Comparison of ENCODE assay signal across 1 cellular context in the genomic region with DNA sequence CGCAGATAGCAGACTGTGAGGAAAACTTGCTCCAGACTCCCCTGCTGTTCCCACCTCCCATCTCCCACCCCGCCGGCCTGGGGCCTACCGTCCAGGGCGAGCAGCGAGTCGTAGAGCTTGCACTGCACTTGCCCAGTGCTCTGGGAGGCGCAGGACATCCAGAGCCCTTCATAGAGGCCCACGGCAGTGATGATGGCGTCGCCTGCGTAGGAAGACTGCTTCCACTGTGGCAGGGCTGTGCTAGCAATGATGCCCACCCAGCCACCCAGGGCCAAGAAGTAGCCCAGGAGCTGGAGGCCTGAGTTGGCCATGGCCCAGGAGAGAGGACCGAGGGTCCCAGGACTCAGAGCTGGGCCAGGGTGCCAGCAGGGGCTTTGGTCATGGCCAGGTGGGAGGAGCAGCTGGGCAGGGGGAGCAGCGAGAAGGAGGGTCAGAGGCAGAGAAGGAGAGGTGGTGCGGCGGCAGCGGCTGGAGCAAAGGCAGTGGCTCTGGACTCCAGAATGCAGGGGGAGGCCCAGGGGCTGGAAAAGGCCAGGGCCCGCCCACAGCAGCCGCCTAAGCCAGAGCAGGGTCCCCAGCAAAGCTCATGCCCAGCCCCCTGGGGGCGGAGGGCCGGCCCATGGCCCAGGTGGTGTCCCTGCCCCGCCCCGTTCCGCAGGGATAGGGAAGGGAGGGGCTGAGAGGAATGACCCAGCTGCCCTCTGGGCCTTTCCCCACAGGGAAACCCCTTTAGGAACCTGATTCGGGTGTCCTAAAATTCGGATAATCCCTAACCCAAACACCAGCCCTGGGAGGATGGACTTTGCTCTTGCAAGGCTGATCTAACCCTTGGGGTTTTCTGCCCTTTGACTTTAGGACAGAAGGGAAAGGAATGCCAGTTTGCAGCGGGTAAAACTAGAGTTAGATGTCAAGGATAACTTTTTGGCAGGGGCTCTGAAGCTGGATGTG.
A peak's percentile ranks its signal among the peaks of the same experiment; 100 is the strongest.
TF ChIP-seq lines count a peak whose summit lies in the region.

Gene CLDN19, minus strand, starts transcription at position 484 of the 948 bp plus-strand sequence. Its CDS starts 173 bp downstream, at position 311.

TF ChIP-seq in HepG2, 621 proteins besides CTCF, POLR2A, EP300 and RAD21 (continued from another document and continues in another):
- TF ChIP-seq, protein P1, sequence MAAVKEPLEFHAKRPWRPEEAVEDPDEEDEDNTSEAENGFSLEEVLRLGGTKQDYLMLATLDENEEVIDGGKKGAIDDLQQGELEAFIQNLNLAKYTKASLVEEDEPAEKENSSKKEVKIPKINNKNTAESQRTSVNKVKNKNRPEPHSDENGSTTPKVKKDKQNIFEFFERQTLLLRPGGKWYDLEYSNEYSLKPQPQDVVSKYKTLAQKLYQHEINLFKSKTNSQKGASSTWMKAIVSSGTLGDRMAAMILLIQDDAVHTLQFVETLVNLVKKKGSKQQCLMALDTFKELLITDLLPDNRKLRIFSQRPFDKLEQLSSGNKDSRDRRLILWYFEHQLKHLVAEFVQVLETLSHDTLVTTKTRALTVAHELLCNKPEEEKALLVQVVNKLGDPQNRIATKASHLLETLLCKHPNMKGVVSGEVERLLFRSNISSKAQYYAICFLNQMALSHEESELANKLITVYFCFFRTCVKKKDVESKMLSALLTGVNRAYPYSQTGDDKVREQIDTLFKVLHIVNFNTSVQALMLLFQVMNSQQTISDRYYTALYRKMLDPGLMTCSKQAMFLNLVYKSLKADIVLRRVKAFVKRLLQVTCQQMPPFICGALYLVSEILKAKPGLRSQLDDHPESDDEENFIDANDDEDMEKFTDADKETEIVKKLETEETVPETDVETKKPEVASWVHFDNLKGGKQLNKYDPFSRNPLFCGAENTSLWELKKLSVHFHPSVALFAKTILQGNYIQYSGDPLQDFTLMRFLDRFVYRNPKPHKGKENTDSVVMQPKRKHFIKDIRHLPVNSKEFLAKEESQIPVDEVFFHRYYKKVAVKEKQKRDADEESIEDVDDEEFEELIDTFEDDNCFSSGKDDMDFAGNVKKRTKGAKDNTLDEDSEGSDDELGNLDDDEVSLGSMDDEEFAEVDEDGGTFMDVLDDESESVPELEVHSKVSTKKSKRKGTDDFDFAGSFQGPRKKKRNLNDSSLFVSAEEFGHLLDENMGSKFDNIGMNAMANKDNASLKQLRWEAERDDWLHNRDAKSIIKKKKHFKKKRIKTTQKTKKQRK (IDR thresholded peaks at IDR 0.05; ENCODE audit: low read length): no peak
- TF ChIP-seq TBP (CRISPR knock-in tag; IDR thresholded peaks at IDR 0.05): no peak
- TF ChIP-seq, protein P2, sequence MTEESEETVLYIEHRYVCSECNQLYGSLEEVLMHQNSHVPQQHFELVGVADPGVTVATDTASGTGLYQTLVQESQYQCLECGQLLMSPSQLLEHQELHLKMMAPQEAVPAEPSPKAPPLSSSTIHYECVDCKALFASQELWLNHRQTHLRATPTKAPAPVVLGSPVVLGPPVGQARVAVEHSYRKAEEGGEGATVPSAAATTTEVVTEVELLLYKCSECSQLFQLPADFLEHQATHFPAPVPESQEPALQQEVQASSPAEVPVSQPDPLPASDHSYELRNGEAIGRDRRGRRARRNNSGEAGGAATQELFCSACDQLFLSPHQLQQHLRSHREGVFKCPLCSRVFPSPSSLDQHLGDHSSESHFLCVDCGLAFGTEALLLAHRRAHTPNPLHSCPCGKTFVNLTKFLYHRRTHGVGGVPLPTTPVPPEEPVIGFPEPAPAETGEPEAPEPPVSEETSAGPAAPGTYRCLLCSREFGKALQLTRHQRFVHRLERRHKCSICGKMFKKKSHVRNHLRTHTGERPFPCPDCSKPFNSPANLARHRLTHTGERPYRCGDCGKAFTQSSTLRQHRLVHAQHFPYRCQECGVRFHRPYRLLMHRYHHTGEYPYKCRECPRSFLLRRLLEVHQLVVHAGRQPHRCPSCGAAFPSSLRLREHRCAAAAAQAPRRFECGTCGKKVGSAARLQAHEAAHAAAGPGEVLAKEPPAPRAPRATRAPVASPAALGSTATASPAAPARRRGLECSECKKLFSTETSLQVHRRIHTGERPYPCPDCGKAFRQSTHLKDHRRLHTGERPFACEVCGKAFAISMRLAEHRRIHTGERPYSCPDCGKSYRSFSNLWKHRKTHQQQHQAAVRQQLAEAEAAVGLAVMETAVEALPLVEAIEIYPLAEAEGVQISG (CRISPR knock-in tag; IDR thresholded peaks at IDR 0.05): peak; percentile 47
- no peak for TF ChIP-seq ZBTB1 (CRISPR knock-in tag; IDR thresholded peaks at IDR 0.05; ENCODE audit: borderline replicate concordance)
- TF ChIP-seq CHD4 (IDR thresholded peaks at IDR 0.05; ENCODE audit: borderline replicate concordance, low read length): no peak
- TF ChIP-seq REPIN1 (CRISPR knock-in tag; IDR thresholded peaks at IDR 0.05; ENCODE audit: borderline replicate concordance, low read depth): peak; percentile 47; the same call in 1 of the 2 replicates
- peak; percentile 73; the same call in 1 of the 2 replicates for TF ChIP-seq ZNF124 (CRISPR knock-in tag; IDR thresholded peaks at IDR 0.05)
- peak; percentile 40 for TF ChIP-seq HNRNPK (IDR thresholded peaks at IDR 0.05; ENCODE audit: low read depth, low read length, poor library complexity, severe bottlenecking)
- TF ChIP-seq ATF1 (CRISPR knock-in tag; IDR thresholded peaks at IDR 0.05): no peak
- no peak; the same call in 1 of the 2 replicates for TF ChIP-seq ZNF83 (CRISPR knock-in tag; IDR thresholded peaks at IDR 0.05; ENCODE audit: borderline replicate concordance)
- TF ChIP-seq PHF21A (CRISPR knock-in tag; IDR thresholded peaks at IDR 0.05): 0 out of 2 replicates have a peak, but pooled peaks have one; percentile 52
- TF ChIP-seq ZNF598 (CRISPR knock-in tag; IDR thresholded peaks at IDR 0.05; ENCODE audit: borderline replicate concordance): 0 out of 2 replicates have a peak, but pooled peaks have one; percentile 2
- peak; percentile 20; the same call in 1 of the 2 replicates for TF ChIP-seq MEIS2 (CRISPR knock-in tag; IDR thresholded peaks at IDR 0.05)
- no peak for TF ChIP-seq HMG20A (CRISPR knock-in tag; IDR thresholded peaks at IDR 0.05; ENCODE audit: borderline replicate concordance)
- no peak for TF ChIP-seq TAF15 (IDR thresholded peaks at IDR 0.05; ENCODE audit: low read depth, low read length, poor library complexity, severe bottlenecking)
- TF ChIP-seq ATM (IDR thresholded peaks at IDR 0.05; ENCODE audit: borderline replicate concordance): no peak
- TF ChIP-seq, protein P3, sequence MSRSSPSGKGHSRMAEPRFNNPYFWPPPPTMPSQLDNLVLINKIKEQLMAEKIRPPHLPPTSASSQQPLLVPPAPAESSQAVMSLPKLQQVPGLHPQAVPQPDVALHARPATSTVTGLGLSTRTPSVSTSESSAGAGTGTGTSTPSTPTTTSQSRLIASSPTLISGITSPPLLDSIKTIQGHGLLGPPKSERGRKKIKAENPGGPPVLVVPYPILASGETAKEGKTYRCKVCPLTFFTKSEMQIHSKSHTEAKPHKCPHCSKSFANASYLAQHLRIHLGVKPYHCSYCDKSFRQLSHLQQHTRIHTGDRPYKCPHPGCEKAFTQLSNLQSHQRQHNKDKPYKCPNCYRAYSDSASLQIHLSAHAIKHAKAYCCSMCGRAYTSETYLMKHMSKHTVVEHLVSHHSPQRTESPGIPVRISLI (CRISPR knock-in tag; IDR thresholded peaks at IDR 0.05; ENCODE audit: borderline replicate concordance): no peak
- TF ChIP-seq ISL2 (CRISPR knock-in tag; IDR thresholded peaks at IDR 0.05): peak; percentile 54; the same call in 1 of the 2 replicates
- TF ChIP-seq, protein P4, sequence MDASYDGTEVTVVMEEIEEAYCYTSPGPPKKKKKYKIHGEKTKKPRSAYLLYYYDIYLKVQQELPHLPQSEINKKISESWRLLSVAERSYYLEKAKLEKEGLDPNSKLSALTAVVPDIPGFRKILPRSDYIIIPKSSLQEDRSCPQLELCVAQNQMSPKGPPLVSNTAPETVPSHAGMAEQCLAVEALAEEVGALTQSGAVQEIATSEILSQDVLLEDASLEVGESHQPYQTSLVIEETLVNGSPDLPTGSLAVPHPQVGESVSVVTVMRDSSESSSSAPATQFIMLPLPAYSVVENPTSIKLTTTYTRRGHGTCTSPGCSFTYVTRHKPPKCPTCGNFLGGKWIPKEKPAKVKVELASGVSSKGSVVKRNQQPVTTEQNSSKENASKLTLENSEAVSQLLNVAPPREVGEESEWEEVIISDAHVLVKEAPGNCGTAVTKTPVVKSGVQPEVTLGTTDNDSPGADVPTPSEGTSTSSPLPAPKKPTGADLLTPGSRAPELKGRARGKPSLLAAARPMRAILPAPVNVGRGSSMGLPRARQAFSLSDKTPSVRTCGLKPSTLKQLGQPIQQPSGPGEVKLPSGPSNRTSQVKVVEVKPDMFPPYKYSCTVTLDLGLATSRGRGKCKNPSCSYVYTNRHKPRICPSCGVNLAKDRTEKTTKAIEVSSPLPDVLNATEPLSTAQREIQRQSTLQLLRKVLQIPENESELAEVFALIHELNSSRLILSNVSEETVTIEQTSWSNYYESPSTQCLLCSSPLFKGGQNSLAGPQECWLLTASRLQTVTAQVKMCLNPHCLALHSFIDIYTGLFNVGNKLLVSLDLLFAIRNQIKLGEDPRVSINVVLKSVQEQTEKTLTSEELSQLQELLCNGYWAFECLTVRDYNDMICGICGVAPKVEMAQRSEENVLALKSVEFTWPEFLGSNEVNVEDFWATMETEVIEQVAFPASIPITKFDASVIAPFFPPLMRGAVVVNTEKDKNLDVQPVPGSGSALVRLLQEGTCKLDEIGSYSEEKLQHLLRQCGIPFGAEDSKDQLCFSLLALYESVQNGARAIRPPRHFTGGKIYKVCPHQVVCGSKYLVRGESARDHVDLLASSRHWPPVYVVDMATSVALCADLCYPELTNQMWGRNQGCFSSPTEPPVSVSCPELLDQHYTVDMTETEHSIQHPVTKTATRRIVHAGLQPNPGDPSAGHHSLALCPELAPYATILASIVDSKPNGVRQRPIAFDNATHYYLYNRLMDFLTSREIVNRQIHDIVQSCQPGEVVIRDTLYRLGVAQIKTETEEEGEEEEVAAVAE (CRISPR knock-in tag; IDR thresholded peaks at IDR 0.05; ENCODE audit: borderline replicate concordance): no peak
- no peak; the same call in 1 of the 2 replicates for TF ChIP-seq MIER2 (CRISPR knock-in tag; IDR thresholded peaks at IDR 0.05)
- TF ChIP-seq ZFX (CRISPR knock-in tag; IDR thresholded peaks at IDR 0.05; ENCODE audit: low read depth): peak; percentile 84
- TF ChIP-seq ZNF30 (CRISPR knock-in tag; IDR thresholded peaks at IDR 0.05): no peak
- no peak for TF ChIP-seq SSRP1 (CRISPR knock-in tag; IDR thresholded peaks at IDR 0.05)
- TF ChIP-seq, protein P5, sequence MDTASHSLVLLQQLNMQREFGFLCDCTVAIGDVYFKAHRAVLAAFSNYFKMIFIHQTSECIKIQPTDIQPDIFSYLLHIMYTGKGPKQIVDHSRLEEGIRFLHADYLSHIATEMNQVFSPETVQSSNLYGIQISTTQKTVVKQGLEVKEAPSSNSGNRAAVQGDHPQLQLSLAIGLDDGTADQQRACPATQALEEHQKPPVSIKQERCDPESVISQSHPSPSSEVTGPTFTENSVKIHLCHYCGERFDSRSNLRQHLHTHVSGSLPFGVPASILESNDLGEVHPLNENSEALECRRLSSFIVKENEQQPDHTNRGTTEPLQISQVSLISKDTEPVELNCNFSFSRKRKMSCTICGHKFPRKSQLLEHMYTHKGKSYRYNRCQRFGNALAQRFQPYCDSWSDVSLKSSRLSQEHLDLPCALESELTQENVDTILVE (CRISPR knock-in tag; IDR thresholded peaks at IDR 0.05): no peak
- peak; percentile 41; the same call in 1 of the 2 replicates for TF ChIP-seq ZNF350 (CRISPR knock-in tag; IDR thresholded peaks at IDR 0.05; ENCODE audit: borderline replicate concordance, low read depth)
- peak; percentile 72 for TF ChIP-seq ZFP90 (CRISPR knock-in tag; IDR thresholded peaks at IDR 0.05; ENCODE audit: borderline replicate concordance)
- 0 out of 2 replicates have a peak, but pooled peaks have one; percentile 10 for TF ChIP-seq ZNF768 (CRISPR knock-in tag; IDR thresholded peaks at IDR 0.05)
- TF ChIP-seq KDM3A (CRISPR knock-in tag; IDR thresholded peaks at IDR 0.05; ENCODE audit: low read depth): 0 out of 2 replicates have a peak, but pooled peaks have one; percentile 14
- TF ChIP-seq ZNF142 (CRISPR knock-in tag; IDR thresholded peaks at IDR 0.05): peak; percentile 37; the same call in 1 of the 2 replicates
- TF ChIP-seq ZNF614 (CRISPR knock-in tag; IDR thresholded peaks at IDR 0.05; ENCODE audit: borderline replicate concordance): 0 out of 2 replicates have a peak, but pooled peaks have one; percentile 27
- TF ChIP-seq CC2D1A (CRISPR knock-in tag; IDR thresholded peaks at IDR 0.05): 0 out of 2 replicates have a peak, but pooled peaks have one; percentile 47
- TF ChIP-seq MED1 (CRISPR knock-in tag; IDR thresholded peaks at IDR 0.05): peak; percentile 38; the same call in 1 of the 2 replicates
- TF ChIP-seq TAF1 (CRISPR knock-in tag; IDR thresholded peaks at IDR 0.05): peak; percentile 45; the same call in 1 of the 2 replicates
- TF ChIP-seq PHF8 (CRISPR knock-in tag; IDR thresholded peaks at IDR 0.05): peak; percentile 68; the same call in 1 of the 2 replicates
- TF ChIP-seq ZNF232 (CRISPR knock-in tag; IDR thresholded peaks at IDR 0.05; ENCODE audit: borderline replicate concordance): 0 out of 2 replicates have a peak, but pooled peaks have one; percentile 34
